ENCODE assay signal across 14 cellular contexts in the genomic region with DNA sequence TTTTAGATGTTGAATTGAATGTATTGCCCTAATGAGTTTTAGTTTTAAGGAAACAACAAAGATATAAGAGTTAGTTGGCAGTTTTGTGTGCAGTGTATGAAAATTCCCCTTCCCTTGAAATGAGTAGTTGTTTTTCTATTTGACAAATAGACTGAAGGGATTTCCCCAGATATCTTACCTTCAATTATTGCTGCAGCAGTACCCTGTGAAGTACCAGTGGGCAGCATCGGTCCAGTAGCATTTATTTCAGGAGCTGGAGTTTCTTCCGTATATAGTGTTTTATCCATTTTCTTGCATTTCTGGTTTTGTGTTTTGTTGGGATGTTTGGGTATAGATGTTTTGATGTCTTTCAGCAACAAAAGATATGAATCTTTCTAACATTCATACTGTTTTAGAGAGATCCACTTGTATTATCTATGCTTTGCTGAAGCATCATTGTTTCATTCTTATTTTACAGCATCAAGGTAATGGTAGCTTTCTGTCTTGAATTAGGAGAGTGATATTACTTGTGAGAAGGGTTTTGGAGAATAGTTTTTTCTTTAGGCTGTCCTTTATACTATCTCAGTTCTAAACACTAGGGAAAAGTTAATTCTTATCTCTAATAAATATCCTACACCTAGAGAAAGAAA. TPM values are rescaled to one million over a fixed set of nuclear protein-coding genes. Genes with fewer than 3 reads are reported as not detected.
DNase-seq lines count a peak whose midpoint lies in the region; ATAC-seq and TF ChIP-seq lines count a peak whose summit lies in the region.
"Had no signal": no experiment of that assay in that cellular context is flagged by ENCODE, and none has a peak within 500 bp of the region (broad histone marks: within the 10 kb centered on the region; RNA-seq: fewer than 3 reads in every experiment).

No MANE protein-coding gene starts in this region.

- POLR2A ChIA-PET in GM10248 (lab: Yijun Ruan, JAX) = interaction anchor here (1.1 to 1.2 kb wide), 2 partner anchors 9 to 67 kb away, joined by 3 to 4 read pairs; no protein-coding TSS in a partner anchor
- POLR2A ChIA-PET in MCF 10A (lab: Yijun Ruan, JAX) = interaction anchor here (1.1 to 1.2 kb wide), 3 partner anchors 8 to 42 kb away, joined by 3 to 5 read pairs (median 4); a partner anchor contains a TSS

- no TSS peak for BruUV-seq in MCF 10A (replicated peaks; lab: Mats Ljungman, UMichigan)

- H3K36me3 Mint-ChIP-seq in IgD-negative memory B cell (no peaks in the 10 kb centered on the region), glutamatergic neuron (ENCODE audit: unreplicated experiment) (no peaks in the 10 kb centered on the region), MCF 10A (ENCODE audit: insufficient read depth, unreplicated experiment) (no peaks in the 10 kb centered on the region)

- H3K4me3 Mint-ChIP-seq in IgD-negative memory B cell (peak overlapping the region in 3 of 4 donors; percentile 10 to 66 (median 58)), glutamatergic neuron (ENCODE audit: unreplicated experiment) (peak overlapping the region; percentile 48), MCF 10A (ENCODE audit: unreplicated experiment) (no peak overlapping the region)

- H3K4me3 ChIP-seq in ascending aorta = no peak overlapping the region
- H3K4me3 ChIP-seq: right atrium auricular region had no signal

- H3K36me3 ChIP-seq in ascending aorta = no peaks in the 10 kb centered on the region
- H3K36me3 ChIP-seq: right atrium auricular region had no signal

- no peaks in the 10 kb centered on the region for H3K9me3 ChIP-seq in ascending aorta
- H3K9me3 ChIP-seq: right atrium auricular region had no signal

- no peak for TF ChIP-seq CTCF in GM10248 (IDR thresholded peaks at IDR 0.05; ENCODE audit: control extremely low read depth, extremely low read depth, low read depth, missing control alignments)
- TF ChIP-seq CTCF in glutamatergic neuron (IDR thresholded peaks at IDR 0.05; ENCODE audit: partially characterized antibody, unreplicated experiment) = no peak
- TF ChIP-seq CTCF in MCF 10A (IDR thresholded peaks at IDR 0.05; ENCODE audit: unreplicated experiment) = no peak
- no peak for TF ChIP-seq CTCF in ascending aorta (IDR thresholded peaks at IDR 0.05)

- CTCF ChIA-PET in GM10248 (lab: Yijun Ruan, JAX) (interaction anchor here (0.7 to 1.9 kb wide), 5 partner anchors 8 to 33 kb away, joined by 3 to 8 read pairs (median 3); a partner anchor contains a TSS), MCF 10A (lab: Yijun Ruan, JAX) (no interaction called here)

- H3K27me3 Mint-ChIP-seq in IgD-negative memory B cell (no peaks in the 10 kb centered on the region), glutamatergic neuron (ENCODE audit: unreplicated experiment) (peaks cover 2% of the 10 kb centered on the region), MCF 10A (ENCODE audit: insufficient read depth, unreplicated experiment) (no peaks in the 10 kb centered on the region)

- H3K27ac ChIP-seq in ascending aorta = no peak overlapping the region
- H3K27ac ChIP-seq: right atrium auricular region had no signal

- H3K9me3 Mint-ChIP-seq in IgD-negative memory B cell (no peaks in the 10 kb centered on the region), glutamatergic neuron (ENCODE audit: unreplicated experiment) (no peaks in the 10 kb centered on the region), MCF 10A (ENCODE audit: unreplicated experiment) (no peaks in the 10 kb centered on the region)

- no peaks in the 10 kb centered on the region for H3K27me3 ChIP-seq in ascending aorta
- H3K27me3 ChIP-seq: right atrium auricular region had no signal

- H3K27ac Mint-ChIP-seq in IgD-negative memory B cell (peak overlapping the region; percentile 23 to 80 (median 71)), glutamatergic neuron (ENCODE audit: unreplicated experiment) (no peak overlapping the region), MCF 10A (ENCODE audit: low read depth, unreplicated experiment) (no peak overlapping the region)

- peaks cover 7 to 41% of the 10 kb centered on the region in 2 donors for H3K4me1 ChIP-seq in ascending aorta

- peak; percentile 37 for DNase-seq in GM10248 (ENCODE audit: extremely low spot score)
- DNase-seq in glutamatergic neuron = no peak
- DNase-seq in MCF 10A (ENCODE audit: unreplicated experiment) = no peak
- DNase-seq in ascending aorta (ENCODE audit: low spot score in 2 of 2) = no peak
- DNase-seq in kidney glomerular epithelial cell (lab: John Stamatoyannopoulos, UW) = no peak
- DNase-seq in NCI-H146 (lab: John Stamatoyannopoulos, UW) = no peak
- DNase-seq: activated effector memory CD4-positive, alpha-beta T cell treated with Interleukin-2 at 50 U/mL for 16 hours; NCI-H187; NCI-H82; SHP77; stimulated activated CD4-positive, alpha-beta T cell treated with anti-CD3 and anti-CD28 coated beads, Interleukin-4, amount 100 ng/mL, for 24 hours had no signal

- peak; percentile 39 for ATAC-seq in GM19025 (IDR thresholded peaks at IDR 0.05; ENCODE audit: low read depth, unreplicated experiment)

- H3K4me1 Mint-ChIP-seq in IgD-negative memory B cell (peaks cover 58 to 82% (median 77%) of the 10 kb centered on the region in 3 donors), glutamatergic neuron (ENCODE audit: low read depth, unreplicated experiment) (peaks cover 40% of the 10 kb centered on the region), MCF 10A (ENCODE audit: insufficient read depth, unreplicated experiment) (peaks cover 37% of the 10 kb centered on the region)

- intact Hi-C loops in MCF 10A (cut with micrococcal nuclease) = no loop called here
- intact Hi-C loops in ascending aorta (cut with DNase I) = no loop called here

RNA-seq across cellular contexts. Expression of a gene that starts 7.4 kb away (rescaled TPM):
- polyA plus RNA-seq in IgD-negative memory B cell = 23.6 TPM
- total RNA-seq in glutamatergic neuron (ENCODE audit: unreplicated experiment) (132 TPM), MCF 10A (2022) (52.0 and 62.9 TPM in 2 replicates), ascending aorta (61.3 TPM)

RNA-seq across cellular contexts. Expression of a gene that starts 42.3 kb away (rescaled TPM):
- polyA plus RNA-seq in IgD-negative memory B cell = 547 TPM
- total RNA-seq in glutamatergic neuron (ENCODE audit: unreplicated experiment) = 140 TPM
- 197 and 210 TPM in 2 replicates for total RNA-seq in MCF 10A (2022)
- 23.7 TPM for total RNA-seq in ascending aorta

Comparison
In these comparisons a context has a peak if more than half of its experiments do, and no peak if none do; other contexts are left out.
1. H3K27ac Mint-ChIP-seq: peak in IgD-negative memory B cell (3 of 3); none in glutamatergic neuron (single experiment) and MCF 10A (single experiment).